ENCODE assay signal across 22 cellular contexts in genomic region chr16:85628651-85629050, GRCh38. TPM values are rescaled to one million over a fixed set of nuclear protein-coding genes. Genes with fewer than 3 reads are reported as not detected.
DNase-seq lines count a peak whose midpoint lies in the region; ATAC-seq, FAIRE-seq and TF ChIP-seq lines count a peak whose summit lies in the region.
"Had no signal": no experiment of that assay in that cellular context is flagged by ENCODE, and none has a peak within 500 bp of the region (broad histone marks: within the 10 kb centered on the region; RNA-seq: fewer than 3 reads in every experiment).

No MANE protein-coding gene starts in this region.

- H3K4me1 ChIP-seq in GM23338 (ENCODE audit: insufficient read depth): peaks cover 16% of the 10 kb centered on the region; the same call in 1 of the 2 replicates
- H3K4me1 ChIP-seq in K562 (replicated peaks in 1 of 2; ENCODE audit: control insufficient read depth in 2 of 2, insufficient read depth in 2 of 2, low read length in 2 of 2): peaks cover 4 to 77% of the 10 kb centered on the region in 2 experiments; a peak in 2 of 5 replicates
- peaks cover 0 to 5% of the 10 kb centered on the region in 2 donors for H3K4me1 ChIP-seq in breast epithelium
- H3K4me1 ChIP-seq: SJCRH30 had no signal

- no peaks in the 10 kb centered on the region for H3K9me2 ChIP-seq in GM23338 (ENCODE audit: insufficient read depth)

- POLR2A ChIA-PET in K562 (lab: Yijun Ruan, JAX): interaction anchor here (0.6 kb wide), 1 partner anchor 412 kb away, joined by 3 read pairs; no protein-coding TSS in a partner anchor

- H3K27ac Mint-ChIP-seq in activated naive CD8-positive, alpha-beta T cell: peak overlapping the region; percentile 64
- no peak overlapping the region for H3K27ac Mint-ChIP-seq in activated naive CD8-positive, alpha-beta T cell treated with anti-CD3 and anti-CD28 coated beads for 36 hours
- H3K27ac Mint-ChIP-seq in GM23338 (no peak overlapping the region), osteocyte (ENCODE audit: unreplicated experiment) (no peak overlapping the region)
- H3K27ac Mint-ChIP-seq: activated naive CD4-positive, alpha-beta T cell treated with anti-CD3 and anti-CD28 coated beads, Interleukin-2, amount 10 ng/mL, durations not matched to agents 7 days and 5 days; T-helper 2 cell treated with Interferon-gamma antibody and Interleukin-4, amounts not matched to agents 5 μg/mL and 100 μg/mL, for 36 hours had no signal

- H3K9me3 Mint-ChIP-seq in activated naive CD8-positive, alpha-beta T cell (ENCODE audit: low read depth): no peaks in the 10 kb centered on the region
- H3K9me3 Mint-ChIP-seq in activated naive CD8-positive, alpha-beta T cell treated with anti-CD3 and anti-CD28 coated beads for 36 hours: peaks cover 7% of the 10 kb centered on the region
- H3K9me3 Mint-ChIP-seq in GM23338: peaks cover 15% of the 10 kb centered on the region
- no peaks in the 10 kb centered on the region for H3K9me3 Mint-ChIP-seq in osteocyte (ENCODE audit: unreplicated experiment)
- H3K9me3 Mint-ChIP-seq: effector memory CD8-positive, alpha-beta T cell had no signal

- H3K27me3 Mint-ChIP-seq in activated naive CD8-positive, alpha-beta T cell: no peaks in the 10 kb centered on the region
- H3K27me3 Mint-ChIP-seq in activated naive CD8-positive, alpha-beta T cell treated with anti-CD3 and anti-CD28 coated beads for 36 hours: no peaks in the 10 kb centered on the region
- H3K27me3 Mint-ChIP-seq in GM23338 (ENCODE audit: insufficient read depth, low read depth, poor library complexity) (peaks cover 20% of the 10 kb centered on the region), osteocyte (ENCODE audit: unreplicated experiment) (no peaks in the 10 kb centered on the region)
- H3K27me3 Mint-ChIP-seq: activated naive CD4-positive, alpha-beta T cell treated with anti-CD3 and anti-CD28 coated beads, Interleukin-2, amount 10 ng/mL, durations not matched to agents 7 days and 5 days; effector memory CD8-positive, alpha-beta T cell had no signal

- in situ Hi-C loops in K562 (cut with MboI): no loop called here

- TF ChIP-seq POLR2A in K562 (conservative IDR thresholded peaks at IDR 0.05): 0 out of 2 replicates have a peak, but pooled peaks have one; percentile 5
- TF ChIP-seq POLR2A in breast epithelium (IDR thresholded peaks at IDR 0.05): no peak

- no peak overlapping the region for H2AFZ ChIP-seq in GM23338
- H2AFZ ChIP-seq in K562 (ENCODE audit: low read depth, low read length): no peak overlapping the region

- no peak for DNase-seq in activated naive CD8-positive, alpha-beta T cell treated with anti-CD3 and anti-CD28 coated beads for 36 hours
- no peak for DNase-seq in GM23338 (ENCODE audit: low spot score)
- DNase-seq in K562 (ENCODE audit: extremely low read depth in 1 of 4, low spot score in 3 of 4): peak in 1 of 4 experiments; percentile 41
- no peak for DNase-seq in osteocyte (ENCODE audit: extremely low spot score, unreplicated experiment)
- no peak for DNase-seq in breast epithelium (ENCODE audit: low spot score in 2 of 2)
- no peak for DNase-seq in DMS153 treated with DMSO at 0.1 percent for 48 hours (lab: John Stamatoyannopoulos, UW; ENCODE audit: unreplicated experiment)
- DNase-seq in posterior cingulate gyrus: no peak
- DNase-seq: ACHN; activated CD4-positive, alpha-beta T cell treated with anti-CD3 and anti-CD28 coated beads for 1 hour; activated naive CD4-positive, alpha-beta T cell treated with anti-CD3 and anti-CD28 coated beads, Interleukin-2, amount 10 ng/mL, durations not matched to agents 7 days and 5 days; CD8-positive, alpha-beta memory T cell; central memory CD4-positive, alpha-beta T cell; effector memory CD8-positive, alpha-beta T cell; NCI-H1436; NCI-H226; SJCRH30; stomach had no signal

- ATAC-seq in GM23338 (no peak), K562 (peak; percentile 28)
- ATAC-seq: effector memory CD8-positive, alpha-beta T cell; GM12878; left lobe of liver had no signal

- peaks cover 100% of the 10 kb centered on the region for H3K79me2 ChIP-seq in GM23338 (replicated peaks; ENCODE audit: insufficient read depth)
- H3K79me2 ChIP-seq in K562 (ENCODE audit: control insufficient read depth, insufficient read depth, low read length): peaks cover 99% of the 10 kb centered on the region

- peaks cover 11% of the 10 kb centered on the region for H3K9me1 ChIP-seq in K562 (ENCODE audit: control insufficient read depth, insufficient read depth, low read length)

- H3K4me2 ChIP-seq in GM23338 (no peak overlapping the region), K562 (ENCODE audit: insufficient read depth, low read length) (no peak overlapping the region)

- H3K36me3 ChIP-seq in GM23338 (ENCODE audit: insufficient read depth): no peaks in the 10 kb centered on the region
- peaks cover 97% of the 10 kb centered on the region; the same call in 2 of the 3 replicates for H3K36me3 ChIP-seq in K562 (ENCODE audit: control insufficient read depth, insufficient read depth, low read length)
- no peaks in the 10 kb centered on the region for H3K36me3 ChIP-seq in breast epithelium
- H3K36me3 ChIP-seq: SJCRH30 had no signal

- TF ChIP-seq CTCF in GM23338 (conservative IDR thresholded peaks at IDR 0.05; ENCODE audit: low read depth in 2 of 2) (peak; percentile 37 to 59; a peak in 3 of 4 replicates), K562 (IDR thresholded peaks at IDR 0.05 in 2 of 3, conservative IDR thresholded peaks at IDR 0.05 in 1 of 3; ENCODE audit: insufficient read depth in 2 of 3, low read depth in 1 of 3, low read length in 3 of 3) (peak in 2 of 3 experiments; percentile 11; a peak in 1 of 6 replicates), osteocyte (IDR thresholded peaks at IDR 0.05) (peak; percentile 13), breast epithelium (IDR thresholded peaks at IDR 0.05) (no peak)

- intact Hi-C loops in K562 (cut with micrococcal nuclease) (no loop called here), breast epithelium (cut with DNase I; ENCODE audit: low total_unique reads) (no loop called here), posterior cingulate gyrus (cut with DNase I) (no loop called here)

- CTCF ChIA-PET in K562 (lab: Yijun Ruan, JAX; ENCODE audit: low intra/inter-chr PET ratio): no interaction called here

- H3K9me3 ChIP-seq in K562 (replicated peaks; ENCODE audit: control insufficient read depth, insufficient read depth, low read depth, low read length): peaks cover 5% of the 10 kb centered on the region; the same call in 1 of the 2 replicates
- H3K9me3 ChIP-seq in breast epithelium: peaks cover 3 to 8% of the 10 kb centered on the region in 2 donors
- H3K9me3 ChIP-seq: SJCRH30, vagina had no signal

- FAIRE-seq in K562 (lab: Jason Lieb, UNC): no peak
- FAIRE-seq: GM12878 had no signal

- WGBS in K562 (ENCODE audit: insufficient coverage, low coverage, missing lambda C conversion rate): 88% methylated on average over 12 of the region's 14 CpGs

- H3F3A ChIP-seq in GM23338 (replicated peaks; ENCODE audit: low read depth): peaks cover 13% of the 10 kb centered on the region; the same call in 1 of the 2 replicates

- H4K20me1 ChIP-seq in GM23338 (replicated peaks; ENCODE audit: insufficient read depth): peaks cover 80% of the 10 kb centered on the region
- H4K20me1 ChIP-seq in K562 (replicated peaks; ENCODE audit: control insufficient read depth, insufficient read depth, low read length): peaks cover 73% of the 10 kb centered on the region

- no peak overlapping the region for H3K4me3 ChIP-seq in GM23338
- H3K4me3 ChIP-seq in K562: no peak overlapping the region
- H3K4me3 ChIP-seq in breast epithelium: no peak overlapping the region
- H3K4me3 ChIP-seq: GM12878, SJCRH30, stomach, vagina had no signal

- no peak overlapping the region for H3K27ac ChIP-seq in GM23338 (ENCODE audit: low read depth)
- no peak overlapping the region for H3K27ac ChIP-seq in K562 (ENCODE audit: extremely low read depth, low read depth, low read length)
- no peak overlapping the region for H3K27ac ChIP-seq in breast epithelium
- H3K27ac ChIP-seq: SJCRH30, vagina had no signal

- no peak for TF ChIP-seq EP300 in K562 (IDR thresholded peaks at IDR 0.05; ENCODE audit: low read length)

- peaks cover 35% of the 10 kb centered on the region for H3K4me1 Mint-ChIP-seq in activated naive CD8-positive, alpha-beta T cell (ENCODE audit: low read depth)
- H3K4me1 Mint-ChIP-seq in activated naive CD8-positive, alpha-beta T cell treated with anti-CD3 and anti-CD28 coated beads for 36 hours: peaks cover 24% of the 10 kb centered on the region
- H3K4me1 Mint-ChIP-seq in GM23338: peaks cover 41% of the 10 kb centered on the region
- H3K4me1 Mint-ChIP-seq in osteocyte (ENCODE audit: unreplicated experiment): peaks cover 10% of the 10 kb centered on the region

- BruUV-seq in K562 (replicated peaks; lab: Mats Ljungman, UMichigan): no TSS peak

- H3K9ac ChIP-seq in K562 (ENCODE audit: insufficient read depth in 1 of 2, low read depth in 2 of 2, low read length in 2 of 2): no peak overlapping the region

- peak in 1 of 2 experiments; percentile 16; a peak in 1 of 4 replicates for TF ChIP-seq RAD21 in K562 (CRISPR knock-in tag; conservative IDR thresholded peaks at IDR 0.05 in 1 of 2, IDR thresholded peaks at IDR 0.05 in 1 of 2)

- H3K4me3 Mint-ChIP-seq in activated naive CD8-positive, alpha-beta T cell: no peak overlapping the region
- no peak overlapping the region for H3K4me3 Mint-ChIP-seq in activated naive CD8-positive, alpha-beta T cell treated with anti-CD3 and anti-CD28 coated beads for 36 hours
- H3K4me3 Mint-ChIP-seq in GM23338: peak overlapping the region; percentile 32; the same call in 1 of the 3 replicates
- H3K4me3 Mint-ChIP-seq in osteocyte (ENCODE audit: unreplicated experiment): no peak overlapping the region
- H3K4me3 Mint-ChIP-seq: activated naive CD4-positive, alpha-beta T cell treated with anti-CD3 and anti-CD28 coated beads, Interleukin-2, amount 10 ng/mL, durations not matched to agents 7 days and 5 days; effector memory CD8-positive, alpha-beta T cell; T-helper 2 cell treated with Interferon-gamma antibody and Interleukin-4, amounts not matched to agents 5 μg/mL and 100 μg/mL, for 36 hours had no signal

- peaks cover 4% of the 10 kb centered on the region for H3K36me3 Mint-ChIP-seq in activated naive CD8-positive, alpha-beta T cell
- peaks cover 16% of the 10 kb centered on the region for H3K36me3 Mint-ChIP-seq in activated naive CD8-positive, alpha-beta T cell treated with anti-CD3 and anti-CD28 coated beads for 36 hours
- H3K36me3 Mint-ChIP-seq in GM23338 (ENCODE audit: low read depth) (peaks cover 31% of the 10 kb centered on the region), osteocyte (ENCODE audit: unreplicated experiment) (peaks cover 4% of the 10 kb centered on the region)

- H3K27me3 ChIP-seq in GM23338 (ENCODE audit: insufficient read depth) (no peaks in the 10 kb centered on the region), K562 (ENCODE audit: control insufficient read depth in 2 of 2, insufficient read depth in 2 of 2, low read length in 2 of 2) (no peaks in the 10 kb centered on the region), breast epithelium (no peaks in the 10 kb centered on the region)
- H3K27me3 ChIP-seq: SJCRH30, stomach, vagina had no signal

RNA-seq across cellular contexts. Expression of gene GSE1, which starts 15.5 kb away (rescaled TPM):
- 10 to 100 TPM; 25.1 to 27.6 TPM for total RNA-seq in activated naive CD8-positive, alpha-beta T cell treated with anti-CD3 and anti-CD28 coated beads for 36 hours
- 118 and 135 TPM in 2 replicates for total RNA-seq in GM23338 (2014; rRNA removed; shearing (Covaris generic))
- polyA plus RNA-seq in GM23338 (2016; fragmentation: Nextera tagmentation; extraction: Ambion mirVana) (32.4 and 34.0 TPM in 2 replicates), K562 (2011; rRNA removed) (54.2 and 64.0 TPM in 2 replicates), K562 (2014; fragmentation: Illumina TruSeq; extraction: Trizol) (116 and 138 TPM in 2 replicates), K562 (2014; fragmentation: Nextera tagmentation; extraction: Ambion mirVana) (10 to 100 TPM; 12.2 to 15.8 TPM), K562 (2014; rRNA removed) (101 and 116 TPM in 2 replicates)
- 692 and 1,066 TPM in 2 replicates for total RNA-seq in K562 (2011; cell fraction: chromatin; rRNA removed; ENCODE audit: low replicate concordance)
- total RNA-seq in K562 (2011; cell fraction: nucleolus; rRNA removed): 409 and 435 TPM in 2 replicates
- total RNA-seq in K562 (2011; cell fraction: nucleoplasm; rRNA removed): 438 and 467 TPM in 2 replicates
- total RNA-seq in K562 (2014; rRNA removed) (89.1 and 104 TPM in 2 replicates), K562 (2014; rRNA removed; fragmentation: Illumina TruSeq; extraction: Trizol) (40.9 and 41.8 TPM in 2 replicates), K562 (2015; rRNA removed; fragmentation: Illumina TruSeq; extraction: Trizol) (57.9 and 60.6 TPM in 2 replicates), K562 (2021) (208 and 244 TPM in 2 replicates), osteocyte (57.3 and 64.1 TPM in 2 replicates), breast epithelium (100 to 1,000 TPM in 1 of 3 donors, 10 to 100 TPM in 2; 52.3 to 105 (median 60.7) TPM)
- 54.1 and 55.3 TPM in 2 replicates for polyA plus RNA-seq in K562 (2011; cell fraction: cytosol; rRNA removed)
- 210 and 277 TPM in 2 replicates for polyA plus RNA-seq in K562 (2011; cell fraction: nucleus; rRNA removed)
- polyA plus RNA-seq in K562 (2012): 113 and 125 TPM in 2 replicates
- polyA minus RNA-seq in K562 (2011; rRNA and poly(A)+ RNA removed): 61.1 and 68.8 TPM in 2 replicates
- polyA minus RNA-seq in K562 (2011; cell fraction: cytosol; rRNA and poly(A)+ RNA removed): 106 and 121 TPM in 2 replicates
- polyA minus RNA-seq in K562 (2011; cell fraction: nucleus; rRNA and poly(A)+ RNA removed): 117 and 133 TPM in 2 replicates

Comparison
In these comparisons a context has a peak if more than half of its experiments do, and no peak if none do; other contexts are left out.
1. CTCF ChIP-seq: peak in GM23338 (2 of 2), K562 (2 of 3) and osteocyte (single experiment); none in breast epithelium (0 of 3).